In the genomic region with DNA sequence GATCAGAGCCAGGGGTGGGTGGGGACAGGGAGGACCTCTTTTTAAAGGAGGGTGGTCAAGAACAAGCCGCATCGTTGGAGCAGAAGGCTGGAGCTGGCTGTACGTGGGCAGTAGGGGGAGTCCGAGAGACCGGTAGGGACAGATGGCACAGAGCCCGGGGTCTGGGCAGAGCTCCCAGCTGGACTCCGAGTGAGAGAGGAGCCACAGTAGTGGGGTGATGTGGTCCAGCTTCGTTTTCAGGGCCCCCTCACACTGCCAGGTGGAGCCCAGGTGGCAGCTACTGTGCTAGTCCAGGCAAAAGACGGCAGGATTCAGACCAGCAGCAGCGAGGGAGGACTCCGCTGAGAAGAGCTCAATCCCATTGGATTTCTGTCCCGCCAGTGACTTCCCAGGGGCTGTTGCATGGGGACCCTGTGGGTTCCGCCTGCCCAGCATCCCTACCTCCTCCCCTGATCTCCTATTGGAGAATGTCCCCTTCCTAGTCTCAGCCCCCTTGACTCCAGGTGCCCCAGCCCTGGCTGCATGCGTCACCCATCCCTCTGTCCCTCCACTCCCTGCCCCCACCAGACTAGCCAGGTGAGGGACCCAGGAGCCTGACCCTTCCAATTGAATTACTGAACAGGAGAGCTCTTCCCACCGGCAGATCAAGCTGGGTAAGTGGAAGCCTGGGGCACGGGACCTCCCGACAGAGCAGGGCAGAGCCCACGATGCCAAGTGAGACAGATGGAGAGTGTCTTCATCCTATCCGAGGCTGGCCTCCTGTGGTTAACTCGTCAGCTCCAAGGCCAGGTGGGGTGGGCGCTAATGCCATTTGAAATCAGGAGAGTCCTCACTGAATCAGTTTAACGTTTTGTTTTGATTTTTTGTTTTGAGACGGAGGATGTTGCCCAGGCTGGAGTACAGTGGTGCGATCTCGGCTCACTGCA, we compare ENCODE assay signal across 8 cellular contexts. TPM values are rescaled to one million over a fixed set of nuclear protein-coding genes. Genes with fewer than 3 reads are reported as not detected.
A peak's percentile ranks its signal among the peaks of the same experiment; 100 is the strongest.
DNase-seq lines count a peak whose midpoint lies in the region; ATAC-seq and TF ChIP-seq lines count a peak whose summit lies in the region.

No MANE protein-coding gene starts in this region.

- H3K27me3 ChIP-seq in kidney epithelial cell (ENCODE audit: control insufficient read depth, insufficient read depth, low read length) = no peaks in the 10 kb centered on the region

- peak; percentile 58 for TF ChIP-seq CTCF in kidney epithelial cell (IDR thresholded peaks at IDR 0.05; ENCODE audit: insufficient read depth, low read length, poor library complexity, severe bottlenecking)

- ATAC-seq in HG02759 (IDR thresholded peaks at IDR 0.05; ENCODE audit: unreplicated experiment) = no peak

- H3K4me3 ChIP-seq in kidney epithelial cell (ENCODE audit: low read depth, low read length) = no peak overlapping the region

- DNase-seq in NCI-H2107 treated with DMSO at 0.1 percent for 48 hours (lab: John Stamatoyannopoulos, UW; ENCODE audit: unreplicated experiment) (peak; percentile 23), NCI-H2107 (lab: John Stamatoyannopoulos, UW) (no peak), NCI-H2029 treated with DMSO at 0.1 percent for 48 hours (lab: John Stamatoyannopoulos, UW) (peak; percentile 16), astrocyte of the hippocampus (ENCODE audit: low read depth, low spot score) (peak; percentile 81), kidney epithelial cell (ENCODE audit: low read depth) (no peak), ureter (ENCODE audit: low spot score) (peak; percentile 77), NCI-H510A treated with DMSO at 0.1 percent for 48 hours (lab: John Stamatoyannopoulos, UW) (no peak)

- no peaks in the 10 kb centered on the region for H3K36me3 ChIP-seq in kidney epithelial cell (ENCODE audit: control insufficient read depth, insufficient read depth, low read length)

RNA-seq across cellular contexts. Expression of a gene that starts 2.9 kb away (rescaled TPM):
- total RNA-seq in kidney epithelial cell (12.7 and 14.0 TPM in 2 replicates), ureter (43.7 TPM)

RNA-seq across cellular contexts. Expression of a gene that starts 11.6 kb away (rescaled TPM):
- total RNA-seq in kidney epithelial cell (139 and 141 TPM in 2 replicates), ureter (83.7 TPM)

RNA-seq across cellular contexts. Expression of a gene that starts 18.7 kb away (rescaled TPM):
- 0.08 and 0.21 TPM in 2 replicates for total RNA-seq in kidney epithelial cell
- total RNA-seq in ureter = 2.3 TPM

RNA-seq across cellular contexts. Expression of a gene that starts 21.2 kb away (rescaled TPM):
- 22.9 and 38.7 TPM in 2 replicates for total RNA-seq in kidney epithelial cell
- total RNA-seq in ureter = 7.4 TPM

RNA-seq across cellular contexts. Expression of a gene that starts 37.2 kb away (rescaled TPM):
- total RNA-seq in kidney epithelial cell (122 and 138 TPM in 2 replicates), ureter (3.8 TPM)

Comparison
In these comparisons a context has a peak if more than half of its experiments do, and no peak if none do; other contexts are left out.
1. DNase-seq: peak in NCI-H2107 treated with DMSO at 0.1 percent for 48 hours (single experiment), NCI-H2029 treated with DMSO at 0.1 percent for 48 hours (single experiment), astrocyte of the hippocampus (single experiment) and ureter (single experiment); none in NCI-H2107 (single experiment), kidney epithelial cell (single experiment) and NCI-H510A treated with DMSO at 0.1 percent for 48 hours (single experiment).